ENCODE assay signal across 6 cellular contexts in the genomic region with DNA sequence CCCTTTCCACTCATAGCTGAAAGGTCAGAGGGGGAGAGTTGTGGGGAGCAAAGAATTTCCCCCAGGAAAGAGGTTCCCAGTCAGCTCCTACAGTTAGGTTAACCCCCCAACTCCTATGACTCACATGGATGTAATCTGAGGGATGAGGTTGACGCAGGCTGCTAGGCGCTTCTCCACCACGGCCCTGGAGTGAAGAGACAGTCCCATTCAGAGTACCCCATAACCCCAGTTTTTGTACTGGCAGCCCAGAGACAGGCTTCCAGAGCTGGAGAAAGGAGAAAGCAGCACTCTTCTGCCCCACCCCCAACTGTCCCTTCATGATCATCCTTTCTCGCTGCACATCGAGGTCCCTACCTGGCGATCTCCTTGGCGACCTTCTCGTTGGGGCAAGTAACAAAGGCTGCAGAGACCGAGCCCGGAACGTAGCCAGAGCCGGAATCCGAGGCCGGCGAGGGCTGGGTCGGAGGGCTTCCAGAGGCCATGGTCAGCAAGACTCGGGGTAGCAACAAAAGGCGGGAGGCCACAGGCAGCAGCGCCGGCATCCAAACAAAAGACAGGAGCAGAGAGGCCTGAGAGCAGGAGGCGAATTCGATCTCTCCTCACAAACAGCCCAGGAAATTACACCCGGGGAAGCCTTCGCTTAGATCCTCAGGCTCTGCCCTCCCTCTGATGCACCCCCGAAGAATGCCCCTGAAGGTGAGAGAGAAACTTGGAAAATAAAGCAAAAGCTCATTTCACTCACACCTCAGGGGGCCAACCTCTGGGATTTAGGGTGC. TPM values are rescaled to one million over a fixed set of nuclear protein-coding genes. Genes with fewer than 3 reads are reported as not detected.
DNase-seq lines count a peak whose midpoint lies in the region; ATAC-seq and TF ChIP-seq lines count a peak whose summit lies in the region.

No MANE protein-coding gene starts in this region.

- H3K4me1 Mint-ChIP-seq in T-helper 2 cell treated with Interferon-gamma antibody and Interleukin-4, amounts not matched to agents 5 μg/mL and 100 μg/mL, for 36 hours (ENCODE audit: low read depth): peaks cover 63% of the 10 kb centered on the region
- H3K4me1 Mint-ChIP-seq in naive thymus-derived CD4-positive, alpha-beta T cell: peaks cover 61 to 91% (median 78%) of the 10 kb centered on the region in 7 donors

- peak overlapping the region; percentile 99 for H3K27ac Mint-ChIP-seq in T-helper 2 cell treated with Interferon-gamma antibody and Interleukin-4, amounts not matched to agents 5 μg/mL and 100 μg/mL, for 36 hours
- peak overlapping the region; percentile 98 to 100 (median 99) for H3K27ac Mint-ChIP-seq in naive thymus-derived CD4-positive, alpha-beta T cell

- H3K27me3 ChIP-seq in naive thymus-derived CD4-positive, alpha-beta T cell (ENCODE audit: control insufficient read depth in 2 of 2, insufficient read depth in 2 of 2, low read length in 2 of 2): no peaks in the 10 kb centered on the region

- in situ Hi-C loops in astrocyte of the spinal cord (cut with HindIII; ENCODE audit: low sequenced_read_pairs): no loop called here

- peak overlapping the region; percentile 94 for H3K4me3 Mint-ChIP-seq in T-helper 2 cell treated with Interferon-gamma antibody and Interleukin-4, amounts not matched to agents 5 μg/mL and 100 μg/mL, for 36 hours
- peak overlapping the region; percentile 88 to 97 (median 94) for H3K4me3 Mint-ChIP-seq in naive thymus-derived CD4-positive, alpha-beta T cell

- H3K27ac ChIP-seq in naive thymus-derived CD4-positive, alpha-beta T cell (ENCODE audit: low read depth, low read length): peak overlapping the region; percentile 94

- peak overlapping the region; percentile 60 for H3K4me3 ChIP-seq in astrocyte of the spinal cord (ENCODE audit: low read depth, low read length)
- peak overlapping the region; percentile 72 for H3K4me3 ChIP-seq in naive thymus-derived CD4-positive, alpha-beta T cell (ENCODE audit: low read length)

- no peaks in the 10 kb centered on the region for H3K9me3 ChIP-seq in naive thymus-derived CD4-positive, alpha-beta T cell (ENCODE audit: control insufficient read depth in 2 of 3, low read length in 3 of 3)

- H3K4me1 ChIP-seq in naive thymus-derived CD4-positive, alpha-beta T cell (ENCODE audit: control insufficient read depth in 2 of 2, insufficient read depth in 2 of 2, low read length in 2 of 2): peaks cover 37 to 60% of the 10 kb centered on the region in 2 donors

- H3K27me3 Mint-ChIP-seq in T-helper 2 cell treated with Interferon-gamma antibody and Interleukin-4, amounts not matched to agents 5 μg/mL and 100 μg/mL, for 36 hours (ENCODE audit: low read depth): peaks cover 2% of the 10 kb centered on the region
- no peaks in the 10 kb centered on the region for H3K27me3 Mint-ChIP-seq in naive thymus-derived CD4-positive, alpha-beta T cell

- intact Hi-C loops in naive thymus-derived CD4-positive, alpha-beta T cell (cut with micrococcal nuclease): loop anchor here (10.0 kb wide), 4 partner anchors 297 to 1753 kb away; a partner anchor contains a TSS

- TF ChIP-seq CTCF in astrocyte of the spinal cord (IDR thresholded peaks at IDR 0.05; ENCODE audit: low read depth, low read length): no peak

- CTCF ChIA-PET in naive thymus-derived CD4-positive, alpha-beta T cell (lab: Charles Lee): interaction anchor here (1.6 kb wide), 1 partner anchor 73 kb away, joined by 5 read pairs; no protein-coding TSS in a partner anchor

- POLR2A ChIA-PET in naive thymus-derived CD4-positive, alpha-beta T cell (lab: Charles Lee): interaction anchor here (0.7 to 4.3 kb wide), 16 partner anchors 9 to 576 kb away, joined by 3 to 61 read pairs (median 4); a partner anchor contains a TSS

- DNase-seq in T-helper 2 cell treated with Interferon-gamma antibody and Interleukin-4, amounts not matched to agents 5 μg/mL and 100 μg/mL, for 36 hours (ENCODE audit: low spot score): peak; percentile 38
- DNase-seq in T-helper 2 cell (no peak), astrocyte of the spinal cord (ENCODE audit: low read depth, low spot score) (peak; percentile 71), midbrain (lab: John Stamatoyannopoulos, UW) (no peak)
- peak in 2 of 9 donors; percentile 22 to 30 for DNase-seq in naive thymus-derived CD4-positive, alpha-beta T cell

- peaks cover 5 to 38% (median 12%) of the 10 kb centered on the region in 3 experiments for H3K36me3 ChIP-seq in naive thymus-derived CD4-positive, alpha-beta T cell (ENCODE audit: control insufficient read depth in 2 of 3, insufficient read depth in 3 of 3, low read length in 3 of 3)

- peaks cover 32% of the 10 kb centered on the region for H3K36me3 Mint-ChIP-seq in T-helper 2 cell treated with Interferon-gamma antibody and Interleukin-4, amounts not matched to agents 5 μg/mL and 100 μg/mL, for 36 hours (ENCODE audit: low read depth)
- H3K36me3 Mint-ChIP-seq in naive thymus-derived CD4-positive, alpha-beta T cell: peaks cover 3 to 26% (median 19%) of the 10 kb centered on the region in 5 donors

- H3K9me3 Mint-ChIP-seq in T-helper 2 cell treated with Interferon-gamma antibody and Interleukin-4, amounts not matched to agents 5 μg/mL and 100 μg/mL, for 36 hours: no peaks in the 10 kb centered on the region
- H3K9me3 Mint-ChIP-seq in naive thymus-derived CD4-positive, alpha-beta T cell: no peaks in the 10 kb centered on the region

- ATAC-seq in naive thymus-derived CD4-positive, alpha-beta T cell: no peak
- ATAC-seq in HG02970 (IDR thresholded peaks at IDR 0.05; ENCODE audit: low FRiP score, unreplicated experiment): no peak

RNA-seq across cellular contexts. Expression of a gene that starts 0.6 kb away (rescaled TPM):
- total RNA-seq in naive thymus-derived CD4-positive, alpha-beta T cell: 100 to 1,000 TPM; 148 to 235 (median 158) TPM
- 100 to 1,000 TPM; 389 to 466 TPM for polyA plus RNA-seq in naive thymus-derived CD4-positive, alpha-beta T cell

RNA-seq across cellular contexts. Expression of a gene that starts 2.5 kb away (rescaled TPM):
- 10 to 100 TPM; 35.5 to 94.1 (median 57.9) TPM for total RNA-seq in naive thymus-derived CD4-positive, alpha-beta T cell
- 1 to 10 TPM in 1 of 2 donors, under 1 TPM in 1; 0.48 to 2.3 TPM for polyA plus RNA-seq in naive thymus-derived CD4-positive, alpha-beta T cell

RNA-seq across cellular contexts. Expression of a gene that starts 6.5 kb away (rescaled TPM):
- 100 to 1,000 TPM in 4 of 5 experiments, 10 to 100 TPM in 1; 37.8 to 356 (median 235) TPM for total RNA-seq in naive thymus-derived CD4-positive, alpha-beta T cell
- polyA plus RNA-seq in naive thymus-derived CD4-positive, alpha-beta T cell: 10 to 100 TPM; 58.6 to 88.3 TPM

RNA-seq across cellular contexts. Expression of a gene that starts 25.7 kb away (rescaled TPM):
- total RNA-seq in naive thymus-derived CD4-positive, alpha-beta T cell: 10 to 100 TPM in 1 of 5 experiments, 1 to 10 TPM in 3, under 1 TPM in 1; 0.65 to 87.9 (median 1.6) TPM
- under 1 TPM; 0.18 to 0.92 TPM for polyA plus RNA-seq in naive thymus-derived CD4-positive, alpha-beta T cell

RNA-seq across cellular contexts. Expression of a gene that starts 37.1 kb away (rescaled TPM):
- 10 to 100 TPM in 1 of 5 experiments, 1 to 10 TPM in 4; 3.3 to 14.0 (median 9.8) TPM for total RNA-seq in naive thymus-derived CD4-positive, alpha-beta T cell
- 10 to 100 TPM in 1 of 2 donors, 1 to 10 TPM in 1; 6.9 to 15.2 TPM for polyA plus RNA-seq in naive thymus-derived CD4-positive, alpha-beta T cell

Comparison
In these comparisons a context has a peak if more than half of its experiments do, and no peak if none do; other contexts are left out.
1. DNase-seq: peak in T-helper 2 cell treated with Interferon-gamma antibody and Interleukin-4, amounts not matched to agents 5 μg/mL and 100 μg/mL, for 36 hours (single experiment) and astrocyte of the spinal cord (single experiment); none in T-helper 2 cell (0 of 5) and midbrain (single experiment).